Comparison of ENCODE assay signal across 22 cellular contexts in genomic region chr10:124200011-124200410, GRCh38.
DNase-seq lines count a peak whose midpoint lies in the region; ATAC-seq, FAIRE-seq and TF ChIP-seq lines count a peak whose summit lies in the region.
"Had no signal": no experiment of that assay in that cellular context is flagged by ENCODE, and none has a peak within 500 bp of the region (broad histone marks: within the 10 kb centered on the region; RNA-seq: fewer than 3 reads in every experiment).

No MANE protein-coding gene starts in this region.

- H3K27me3 Mint-ChIP-seq in activated CD8-positive, alpha-beta memory T cell treated with anti-CD3 and anti-CD28 coated beads, Interleukin-2, amount 10 ng/mL, durations not matched to agents 7 days and 5 days = peaks cover 11% of the 10 kb centered on the region
- peaks cover 7 to 16% of the 10 kb centered on the region in 2 donors for H3K27me3 Mint-ChIP-seq in CD8-positive, alpha-beta memory T cell
- peaks cover 31% of the 10 kb centered on the region for H3K27me3 Mint-ChIP-seq in activated naive CD4-positive, alpha-beta T cell treated with anti-CD3 and anti-CD28 coated beads, Interleukin-2, amount 10 ng/mL, durations not matched to agents 7 days and 5 days

- no peaks in the 10 kb centered on the region for H3F3A ChIP-seq in MM.1S (ENCODE audit: insufficient read depth, low read length)

- no peak overlapping the region for H3K9ac ChIP-seq in MM.1S (ENCODE audit: low read length)
- H3K9ac ChIP-seq: GM23248 had no signal

- H3K4me1 ChIP-seq in MM.1S (ENCODE audit: low read length) = no peaks in the 10 kb centered on the region
- no peaks in the 10 kb centered on the region for H3K4me1 ChIP-seq in CD8-positive, alpha-beta memory T cell (ENCODE audit: insufficient read depth, low read length)
- no peaks in the 10 kb centered on the region for H3K4me1 ChIP-seq in right cardiac atrium (ENCODE audit: control insufficient read depth, insufficient read depth, low read length)
- H3K4me1 ChIP-seq: HAP-1, SJCRH30 had no signal

- H3K4me1 Mint-ChIP-seq in activated CD8-positive, alpha-beta memory T cell treated with anti-CD3 and anti-CD28 coated beads, Interleukin-2, amount 10 ng/mL, durations not matched to agents 7 days and 5 days = no peaks in the 10 kb centered on the region
- H3K4me1 Mint-ChIP-seq in CD8-positive, alpha-beta memory T cell = no peaks in the 10 kb centered on the region
- no peaks in the 10 kb centered on the region for H3K4me1 Mint-ChIP-seq in activated naive CD4-positive, alpha-beta T cell treated with anti-CD3 and anti-CD28 coated beads, Interleukin-2, amount 10 ng/mL, durations not matched to agents 7 days and 5 days

- no peak for FAIRE-seq in bronchial epithelial cell (lab: Jason Lieb, UNC)
- FAIRE-seq: GM19239 had no signal

- peak; percentile 7 for DNase-seq in activated CD8-positive, alpha-beta memory T cell treated with anti-CD3 and anti-CD28 coated beads, Interleukin-2, amount 10 ng/mL, durations not matched to agents 7 days and 5 days
- DNase-seq in activated CD8-positive, alpha-beta memory T cell treated with anti-CD3 and anti-CD28 coated beads, Interleukin-2, amount 50 U/mL, for 48 hours = no peak
- DNase-seq in bronchial epithelial cell (ENCODE audit: low read depth) (peak; percentile 6), fibroblast of the aortic adventitia (ENCODE audit: low read depth) (peak; percentile 19), MM.1S (no peak), right cardiac atrium (no peak)
- no peak for DNase-seq in CD8-positive, alpha-beta memory T cell
- no peak for DNase-seq in activated naive CD4-positive, alpha-beta T cell treated with anti-CD3 and anti-CD28 coated beads, Interleukin-2, amount 10 ng/mL, durations not matched to agents 7 days and 5 days
- DNase-seq: COR-L47, DMS 273 treated with DMSO at 0.1 percent for 48 hours, GDM1, GM23248, Kasumi-1, MV-4-11, NCI-H1694 treated with DMSO at 0.1 percent for 48 hours, NCI-H226, NCI-H524 treated with DMSO at 0.1 percent for 48 hours, SJCRH30 had no signal

- H3K27ac ChIP-seq in MM.1S (ENCODE audit: low read length) (no peak overlapping the region), right cardiac atrium (ENCODE audit: low read length) (no peak overlapping the region)
- no peak overlapping the region for H3K27ac ChIP-seq in CD8-positive, alpha-beta memory T cell (ENCODE audit: low read depth, low read length)
- H3K27ac ChIP-seq: 22Rv1, GM23248, SJCRH30 had no signal

- intact Hi-C loops in right cardiac atrium (cut with DNase I) = no loop called here

- TF ChIP-seq CTCF in bronchial epithelial cell (IDR thresholded peaks at IDR 0.05; ENCODE audit: insufficient read depth, low read length, severe bottlenecking) (no peak), fibroblast of the aortic adventitia (IDR thresholded peaks at IDR 0.05; ENCODE audit: insufficient read depth, low read length) (no peak), MM.1S (IDR thresholded peaks at IDR 0.05; ENCODE audit: low read length) (no peak)

- no peaks in the 10 kb centered on the region for H3K9me2 ChIP-seq in MM.1S (replicated peaks; ENCODE audit: insufficient read depth, low read length)

- H3K36me3 Mint-ChIP-seq in activated CD8-positive, alpha-beta memory T cell treated with anti-CD3 and anti-CD28 coated beads, Interleukin-2, amount 10 ng/mL, durations not matched to agents 7 days and 5 days = no peaks in the 10 kb centered on the region
- no peaks in the 10 kb centered on the region for H3K36me3 Mint-ChIP-seq in CD8-positive, alpha-beta memory T cell
- no peaks in the 10 kb centered on the region for H3K36me3 Mint-ChIP-seq in activated naive CD4-positive, alpha-beta T cell treated with anti-CD3 and anti-CD28 coated beads, Interleukin-2, amount 10 ng/mL, durations not matched to agents 7 days and 5 days
- H3K36me3 Mint-ChIP-seq: CD14-positive monocyte had no signal

- no peak overlapping the region for H3K4me3 Mint-ChIP-seq in activated CD8-positive, alpha-beta memory T cell treated with anti-CD3 and anti-CD28 coated beads, Interleukin-2, amount 10 ng/mL, durations not matched to agents 7 days and 5 days
- no peak overlapping the region for H3K4me3 Mint-ChIP-seq in CD8-positive, alpha-beta memory T cell
- no peak overlapping the region for H3K4me3 Mint-ChIP-seq in activated naive CD4-positive, alpha-beta T cell treated with anti-CD3 and anti-CD28 coated beads, Interleukin-2, amount 10 ng/mL, durations not matched to agents 7 days and 5 days

- no peak overlapping the region for H2AFZ ChIP-seq in MM.1S (ENCODE audit: low read length)
- H2AFZ ChIP-seq: GM23248 had no signal

- no peaks in the 10 kb centered on the region for H3K9me3 ChIP-seq in MM.1S (replicated peaks; ENCODE audit: insufficient read depth, low read length)
- no peaks in the 10 kb centered on the region for H3K9me3 ChIP-seq in CD8-positive, alpha-beta memory T cell (ENCODE audit: low read length)
- no peaks in the 10 kb centered on the region for H3K9me3 ChIP-seq in right cardiac atrium (ENCODE audit: control insufficient read depth, low read length)
- H3K9me3 ChIP-seq: HAP-1, SJCRH30 had no signal

- WGBS in right cardiac atrium = 74% methylated on average over 4 of the region's 4 CpGs

- H3K36me3 ChIP-seq in bronchial epithelial cell (ENCODE audit: control insufficient read depth, insufficient read depth, low read length) = no peaks in the 10 kb centered on the region
- H3K36me3 ChIP-seq in MM.1S (replicated peaks; ENCODE audit: insufficient read depth, low read length) = no peaks in the 10 kb centered on the region
- no peaks in the 10 kb centered on the region for H3K36me3 ChIP-seq in CD8-positive, alpha-beta memory T cell (ENCODE audit: insufficient read depth, low read length)
- H3K36me3 ChIP-seq: HAP-1, SJCRH30 had no signal

- no peaks in the 10 kb centered on the region for H3K27me3 ChIP-seq in bronchial epithelial cell (ENCODE audit: control insufficient read depth, insufficient read depth, low read length)
- no peaks in the 10 kb centered on the region for H3K27me3 ChIP-seq in MM.1S (replicated peaks; ENCODE audit: insufficient read depth, low read length)
- no peaks in the 10 kb centered on the region for H3K27me3 ChIP-seq in CD8-positive, alpha-beta memory T cell (ENCODE audit: insufficient read depth, low read length, poor library complexity, severe bottlenecking)
- no peaks in the 10 kb centered on the region for H3K27me3 ChIP-seq in right cardiac atrium (ENCODE audit: control insufficient read depth, insufficient read depth)
- H3K27me3 ChIP-seq: SJCRH30 had no signal

- no peaks in the 10 kb centered on the region for H4K20me1 ChIP-seq in MM.1S (ENCODE audit: insufficient read depth, low read length)

- no peak for ATAC-seq in activated CD8-positive, alpha-beta memory T cell treated with anti-CD3 and anti-CD28 coated beads, Interleukin-2, amount 10 ng/mL, durations not matched to agents 7 days and 5 days
- ATAC-seq in right cardiac atrium = no peak

- POLR2A ChIA-PET in CD8-positive, alpha-beta memory T cell (lab: Charles Lee) = no interaction called here

- H3K4me3 ChIP-seq in bronchial epithelial cell (ENCODE audit: low read depth, low read length) (no peak overlapping the region), fibroblast of the aortic adventitia (ENCODE audit: low read depth, low read length) (no peak overlapping the region), MM.1S (ENCODE audit: low read length) (no peak overlapping the region), right cardiac atrium (ENCODE audit: low read length) (no peak overlapping the region)
- H3K4me3 ChIP-seq in CD8-positive, alpha-beta memory T cell (ENCODE audit: low read length) = no peak overlapping the region
- H3K4me3 ChIP-seq: GM23248, HAP-1, SJCRH30 had no signal

- no peaks in the 10 kb centered on the region for H3K9me3 Mint-ChIP-seq in activated CD8-positive, alpha-beta memory T cell treated with anti-CD3 and anti-CD28 coated beads, Interleukin-2, amount 10 ng/mL, durations not matched to agents 7 days and 5 days (ENCODE audit: low read depth)
- H3K9me3 Mint-ChIP-seq in CD8-positive, alpha-beta memory T cell = no peaks in the 10 kb centered on the region
- H3K9me3 Mint-ChIP-seq in activated naive CD4-positive, alpha-beta T cell treated with anti-CD3 and anti-CD28 coated beads, Interleukin-2, amount 10 ng/mL, durations not matched to agents 7 days and 5 days = no peaks in the 10 kb centered on the region
- H3K9me3 Mint-ChIP-seq: CD14-positive monocyte had no signal

- H3K79me2 ChIP-seq in MM.1S (ENCODE audit: low read length) = no peaks in the 10 kb centered on the region

- no peak overlapping the region for H3K4me2 ChIP-seq in MM.1S (ENCODE audit: low read depth, low read length)

- CTCF ChIA-PET in activated CD8-positive, alpha-beta memory T cell treated with anti-CD3 and anti-CD28 coated beads, Interleukin-2, amount 10 ng/mL, durations not matched to agents 7 days and 5 days (lab: Charles Lee) = no interaction called here
- CTCF ChIA-PET in CD8-positive, alpha-beta memory T cell (lab: Charles Lee) = no interaction called here
- CTCF ChIA-PET in activated naive CD4-positive, alpha-beta T cell treated with anti-CD3 and anti-CD28 coated beads, Interleukin-2, amount 10 ng/mL, durations not matched to agents 7 days and 5 days (lab: Charles Lee) = no interaction called here

- H3K27ac Mint-ChIP-seq in activated CD8-positive, alpha-beta memory T cell treated with anti-CD3 and anti-CD28 coated beads, Interleukin-2, amount 10 ng/mL, durations not matched to agents 7 days and 5 days = no peak overlapping the region
- no peak overlapping the region for H3K27ac Mint-ChIP-seq in CD8-positive, alpha-beta memory T cell
- H3K27ac Mint-ChIP-seq in activated naive CD4-positive, alpha-beta T cell treated with anti-CD3 and anti-CD28 coated beads, Interleukin-2, amount 10 ng/mL, durations not matched to agents 7 days and 5 days = no peak overlapping the region
- H3K27ac Mint-ChIP-seq: CD14-positive monocyte had no signal

Comparison
In these comparisons a context has a peak if more than half of its experiments do, and no peak if none do; other contexts are left out.
1. DNase-seq: peak in activated CD8-positive, alpha-beta memory T cell treated with anti-CD3 and anti-CD28 coated beads, Interleukin-2, amount 10 ng/mL, durations not matched to agents 7 days and 5 days (single experiment), bronchial epithelial cell (single experiment) and fibroblast of the aortic adventitia (single experiment); none in activated CD8-positive, alpha-beta memory T cell treated with anti-CD3 and anti-CD28 coated beads, Interleukin-2, amount 50 U/mL, for 48 hours (single experiment), MM.1S (single experiment), CD8-positive, alpha-beta memory T cell (0 of 5), activated naive CD4-positive, alpha-beta T cell treated with anti-CD3 and anti-CD28 coated beads, Interleukin-2, amount 10 ng/mL, durations not matched to agents 7 days and 5 days (single experiment) and right cardiac atrium (0 of 3).